20 cellular contexts compared by ENCODE assay signal in the genomic region with DNA sequence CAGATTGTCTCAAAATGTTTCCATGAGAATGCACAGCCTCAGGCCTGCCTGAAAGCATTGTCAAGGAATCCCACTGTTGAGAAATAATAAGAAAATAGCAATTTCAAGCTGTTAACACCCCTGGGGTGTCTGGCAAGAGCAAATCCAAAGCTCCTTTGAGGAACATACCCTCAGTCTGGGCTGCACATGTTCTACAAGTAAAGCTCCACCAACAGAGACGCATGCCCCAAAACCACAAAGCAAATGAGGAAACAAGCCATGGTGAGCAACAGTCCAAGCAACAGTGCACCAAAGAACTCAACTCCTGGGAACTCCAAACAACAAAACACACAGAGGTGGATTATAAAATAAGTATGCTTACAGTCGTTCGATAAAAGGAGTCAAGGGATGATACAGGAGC. TPM values are rescaled to one million over a fixed set of nuclear protein-coding genes. Genes with fewer than 3 reads are reported as not detected.
DNase-seq lines count a peak whose midpoint lies in the region; ATAC-seq, FAIRE-seq and TF ChIP-seq lines count a peak whose summit lies in the region.
"Had no signal": no experiment of that assay in that cellular context is flagged by ENCODE, and none has a peak within 500 bp of the region (broad histone marks: within the 10 kb centered on the region; RNA-seq: fewer than 3 reads in every experiment).

No MANE protein-coding gene starts in this region.

- TF ChIP-seq POLR2A in NB4 (IDR thresholded peaks at IDR 0.05; ENCODE audit: extremely low read depth, insufficient read length) (no peak), spleen (IDR thresholded peaks at IDR 0.05) (no peak), body of pancreas (IDR thresholded peaks at IDR 0.05) (no peak)

- 61 to 81% (median 67%) methylated on average over 3 of the region's 3 CpGs for WGBS in spleen, 5 donors
- 56 to 65% methylated on average over 3 of the region's 3 CpGs for WGBS in body of pancreas, 2 donors

- FAIRE-seq in HTR-8/SVneo (lab: Jason Lieb, UNC) = no peak
- FAIRE-seq: GM18507, H1, keratinocyte, RCC 7860, small intestine had no signal

- DNase-seq in GDM1 (lab: John Stamatoyannopoulos, UW) (peak; percentile 65), NB4 (ENCODE audit: low read depth) (peak; percentile 91), fibroblast of gingiva (ENCODE audit: low read depth) (peak; percentile 16), spleen (peak; percentile 6), body of pancreas (no peak), HTR-8/SVneo (ENCODE audit: insufficient read length, low spot score) (no peak), DMS79 (lab: John Stamatoyannopoulos, UW) (no peak)
- DNase-seq: activated CD4-positive, alpha-beta T cell treated with anti-CD3 and anti-CD28 coated beads for 36 hours; activated CD8-positive, alpha-beta memory T cell treated with anti-CD3 and anti-CD28 coated beads, Interleukin-2, amount 50 U/mL, for 48 hours; hippocampal formation; NCI-H1105; NCI-H69; nephron progenitor cell; small intestine; stimulated activated CD4-positive, alpha-beta T cell treated with anti-CD3 and anti-CD28 coated beads, Interleukin-4, amount 100 ng/mL, for 24 hours had no signal

- H3K27ac ChIP-seq in spleen (no peak overlapping the region), body of pancreas (no peak overlapping the region)
- H3K27ac ChIP-seq: C4-2B had no signal

- H3K4me1 ChIP-seq in spleen (peaks cover 0 to 3% (median 0%) of the 10 kb centered on the region in 6 donors), body of pancreas (no peaks in the 10 kb centered on the region)

- peaks cover 0 to 2% (median 0%) of the 10 kb centered on the region in 7 donors for H3K27me3 ChIP-seq in spleen (replicated peaks in 1 of 7)
- H3K27me3 ChIP-seq in body of pancreas = no peaks in the 10 kb centered on the region

- H3K36me3 ChIP-seq in spleen (no peaks in the 10 kb centered on the region), body of pancreas (replicated peaks in 1 of 2; ENCODE audit: insufficient read depth in 1 of 2, low read depth in 2 of 2) (no peaks in the 10 kb centered on the region)

- intact Hi-C loops in spleen (cut with DNase I; ENCODE audit: low total_unique reads) = no loop called here
- intact Hi-C loops in body of pancreas (cut with DNase I) = no loop called here

- H3K4me3 ChIP-seq in NB4 (ENCODE audit: low read depth, low read length) (no peak overlapping the region), spleen (no peak overlapping the region), body of pancreas (no peak overlapping the region)

- ATAC-seq in body of pancreas = no peak
- ATAC-seq: activated CD4-positive, alpha-beta T cell treated with anti-CD3 and anti-CD28 coated beads for 36 hours had no signal

- TF ChIP-seq CTCF in NB4 (IDR thresholded peaks at IDR 0.05; ENCODE audit: low read depth, low read length) (no peak), spleen (IDR thresholded peaks at IDR 0.05 in 8 of 11, conservative IDR thresholded peaks at IDR 0.05 in 3 of 11) (no peak), body of pancreas (IDR thresholded peaks at IDR 0.05) (no peak)

- peaks cover 0 to 16% (median 7%) of the 10 kb centered on the region in 8 donors for H3K9me3 ChIP-seq in spleen
- no peaks in the 10 kb centered on the region for H3K9me3 ChIP-seq in body of pancreas

RNA-seq across cellular contexts. Expression of a gene that starts 40.3 kb away (rescaled TPM):
- under 1 TPM in 5 of 7 donors, not detected in 2; 0.07 to 0.36 (median 0.19) TPM for total RNA-seq in spleen
- polyA plus RNA-seq in spleen = under 1 TPM; 0.10 to 0.33 (median 0.23) TPM
- total RNA-seq in body of pancreas = under 1 TPM in 1 of 2 donors, not detected in 1; 0.52 TPM
- total RNA-seq: activated CD4-positive, alpha-beta T cell treated with anti-CD3 and anti-CD28 coated beads for 36 hours had no signal

Comparison
In these comparisons a context has a peak if more than half of its experiments do, and no peak if none do; other contexts are left out.
1. DNase-seq: peak in GDM1 (single experiment), NB4 (single experiment), fibroblast of gingiva (single experiment) and spleen (single experiment); none in body of pancreas (0 of 4), HTR-8/SVneo (single experiment) and DMS79 (single experiment).